31 cellular contexts compared by ENCODE assay signal in the genomic region with DNA sequence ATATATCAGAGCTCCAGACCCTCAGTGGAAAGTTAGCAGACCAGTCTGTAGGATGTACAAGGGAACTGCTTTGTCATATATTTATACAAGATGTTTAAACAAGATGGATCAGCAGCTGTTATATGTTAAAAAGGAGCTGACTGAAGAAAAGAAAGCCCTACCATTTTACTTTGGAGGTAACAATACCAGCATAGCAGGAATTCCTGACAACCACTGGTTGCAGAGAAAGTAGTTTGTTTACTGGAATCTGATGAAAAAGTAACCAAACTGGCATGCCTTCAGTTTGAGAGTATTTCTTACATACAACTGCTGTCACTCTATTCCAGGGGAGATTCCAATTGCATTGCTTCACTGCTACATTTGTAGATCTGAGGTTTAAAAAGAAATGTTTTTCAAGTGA. TPM values are rescaled to one million over a fixed set of nuclear protein-coding genes. Genes with fewer than 3 reads are reported as not detected.
"Had no signal": no experiment of that assay in that cellular context is flagged by ENCODE, and none has a peak within 500 bp of the region (broad histone marks: within the 10 kb centered on the region; RNA-seq: fewer than 3 reads in every experiment).

No MANE protein-coding gene starts in this region.

- ATAC-seq: activated CD4-positive, alpha-beta T cell treated with anti-CD3 and anti-CD28 coated beads for 36 hours; activated naive CD4-positive, alpha-beta T cell treated with anti-CD3 and anti-CD28 coated beads, Interleukin-2, amount 50 U/mL, for 72 hours; activated T-cell treated with anti-CD3 and anti-CD28 coated beads, Interleukin-2, amount 50 U/mL, for 72 hours; heart right ventricle; left lung; sciatic nerve; stimulated activated naive B cell treated with anti-CD40 and anti-IgM and Interleukin-4, amounts not matched to agents 10 μg/mL and 1 μg/mL and 100 μg/mL, for 72 hours; upper lobe of right lung had no signal

- DNase-seq: activated CD4-positive, alpha-beta T cell treated with anti-CD3 and anti-CD28 coated beads for 36 hours; activated CD4-positive, alpha-beta T cell treated with anti-CD3 and anti-CD28 coated beads, Interleukin-2, amount 50 U/mL, for 4 hours; activated CD4-positive, CD25-positive, alpha-beta regulatory T cell; activated naive CD4-positive, alpha-beta T cell; activated T-cell treated with anti-CD3 and anti-CD28 coated beads for 4 hours; activated T-cell treated with anti-CD3 and anti-CD28 coated beads, Interleukin-2, amount 50 U/mL, for 72 hours; anterior cingulate cortex; central memory CD4-positive, alpha-beta T cell; foreskin melanocyte; heart right ventricle; left lung; naive B cell; nephron progenitor cell; ovary; retina; stimulated activated CD4-positive, alpha-beta T cell treated with anti-CD3 and anti-CD28 coated beads, Interleukin-1b, Interleukin-23, amount 100 ng/mL, for 48 hours; stimulated activated naive B cell treated with anti-CD40 and anti-IgM and Interleukin-4, amounts not matched to agents 10 μg/mL and 1 μg/mL and 100 μg/mL, for 72 hours; stomach; thyroid gland; upper lobe of right lung had no signal

- H3K36me3 ChIP-seq: breast epithelium, esophagus muscularis mucosa, heart right ventricle, left lung, neutrophil, ovary, prostate gland, stomach, thyroid gland, upper lobe of right lung had no signal

- H3K9me3 ChIP-seq: breast epithelium, esophagus muscularis mucosa, left lung, neutrophil, ovary, prostate gland, stomach, thyroid gland, upper lobe of right lung had no signal

- H3K27ac ChIP-seq: breast epithelium, esophagus muscularis mucosa, heart right ventricle, left lung, neutrophil, ovary, prostate gland, stomach, thyroid gland, upper lobe of right lung had no signal

- H3K27me3 Mint-ChIP-seq: activated CD4-positive, alpha-beta T cell treated with anti-CD3 and anti-CD28 coated beads for 36 hours; naive B cell; stimulated activated naive B cell treated with anti-CD40 and anti-IgM and Interleukin-4, amounts not matched to agents 10 μg/mL and 1 μg/mL and 100 μg/mL, for 72 hours had no signal

- H3K27me3 ChIP-seq: breast epithelium, esophagus muscularis mucosa, left lung, neutrophil, ovary, stomach, thyroid gland, upper lobe of right lung had no signal

- H3K4me3 ChIP-seq: breast epithelium, esophagus muscularis mucosa, heart right ventricle, left lung, lung, ovary, prostate gland, smooth muscle cell, stomach, thyroid gland, upper lobe of right lung had no signal

- H3K36me3 Mint-ChIP-seq: activated naive CD4-positive, alpha-beta T cell treated with anti-CD3 and anti-CD28 coated beads, Interleukin-2, amount 50 U/mL, for 72 hours; mesothelial cell of epicardium; naive B cell; stimulated activated naive B cell treated with anti-CD40 and anti-IgM and Interleukin-4, amounts not matched to agents 10 μg/mL and 1 μg/mL and 100 μg/mL, for 72 hours had no signal

- H3K4me2 ChIP-seq: smooth muscle cell had no signal

- H3K4me1 ChIP-seq: breast epithelium, esophagus muscularis mucosa, heart right ventricle, left lung, prostate gland, stomach, thyroid gland, upper lobe of right lung had no signal

- H3K4me1 Mint-ChIP-seq: activated CD4-positive, alpha-beta T cell treated with anti-CD3 and anti-CD28 coated beads for 36 hours; mesothelial cell of epicardium; naive B cell; nephron progenitor cell; stimulated activated naive B cell treated with anti-CD40 and anti-IgM and Interleukin-4, amounts not matched to agents 10 μg/mL and 1 μg/mL and 100 μg/mL, for 72 hours had no signal

- H3K4me3 Mint-ChIP-seq: activated CD4-positive, alpha-beta T cell treated with anti-CD3 and anti-CD28 coated beads for 36 hours; activated T-cell treated with anti-CD3 and anti-CD28 coated beads, Interleukin-2, amount 50 U/mL, for 72 hours; dendritic cell treated with granulocyte-macrophage colony-stimulating factor and Interleukin-4, amounts not matched to agents 40 ng/mL and 50 ng/mL, for 4 days; mesothelial cell of epicardium; naive B cell; nephron progenitor cell; stimulated activated naive B cell treated with anti-CD40 and anti-IgM and Interleukin-4, amounts not matched to agents 10 μg/mL and 1 μg/mL and 100 μg/mL, for 72 hours had no signal

- H3K27ac Mint-ChIP-seq: activated CD4-positive, alpha-beta T cell treated with anti-CD3 and anti-CD28 coated beads for 36 hours; activated naive CD4-positive, alpha-beta T cell treated with anti-CD3 and anti-CD28 coated beads, Interleukin-2, amount 50 U/mL, for 72 hours; activated T-cell treated with anti-CD3 and anti-CD28 coated beads, Interleukin-2, amount 50 U/mL, for 72 hours; dendritic cell treated with granulocyte-macrophage colony-stimulating factor and Interleukin-4, amounts not matched to agents 40 ng/mL and 50 ng/mL, for 4 days; mesothelial cell of epicardium; naive B cell; nephron progenitor cell; stimulated activated naive B cell treated with anti-CD40 and anti-IgM and Interleukin-4, amounts not matched to agents 10 μg/mL and 1 μg/mL and 100 μg/mL, for 72 hours had no signal

RNA-seq across cellular contexts. Expression of gene GABRQ, which starts 49.5 kb away (rescaled TPM):
- total RNA-seq: breast epithelium, glomerular endothelial cell, left lung, upper lobe of right lung had no signal
- polyA plus RNA-seq: heart right ventricle, lung had no signal
